8 cellular contexts compared by ENCODE assay signal in the genomic region with DNA sequence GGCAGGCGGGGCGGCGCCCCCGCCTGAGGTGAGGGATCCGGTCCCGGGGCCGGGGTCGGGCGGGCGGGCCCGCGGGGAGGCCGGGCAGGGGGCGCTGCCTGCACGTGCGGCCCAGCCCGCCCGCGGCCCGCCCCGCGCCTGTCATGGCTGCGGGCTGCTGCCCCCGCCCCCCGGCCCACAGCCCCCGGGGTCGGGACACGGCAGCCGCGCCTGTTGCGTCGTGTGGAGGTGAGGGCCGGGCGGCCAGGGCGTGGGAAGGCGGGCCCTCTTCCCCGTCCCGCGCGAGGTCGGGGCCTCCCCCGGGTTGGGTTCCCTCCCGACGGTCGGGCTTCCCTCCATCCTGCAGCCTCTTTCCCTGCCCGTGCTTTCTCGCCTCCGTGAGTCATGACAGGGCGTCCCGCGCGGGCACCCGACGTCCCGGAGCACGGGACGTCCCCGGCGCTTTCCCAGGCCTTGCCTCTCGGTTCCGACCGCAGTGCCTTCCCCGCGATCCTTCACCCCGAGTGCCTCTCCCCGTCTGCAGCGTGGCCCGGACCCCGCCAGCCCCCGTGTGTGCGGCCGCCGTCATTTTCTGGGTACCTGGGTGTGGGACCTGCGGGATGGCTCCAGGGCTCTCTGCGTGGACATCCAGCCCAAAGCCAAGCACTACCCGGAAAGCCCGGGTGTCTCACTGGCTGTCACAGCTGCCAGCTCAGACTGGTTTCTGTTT.
A peak's percentile ranks its signal among the peaks of the same experiment; 100 is the strongest.
DNase-seq lines count a peak whose midpoint lies in the region; ATAC-seq and TF ChIP-seq lines count a peak whose summit lies in the region.

No MANE protein-coding gene starts in this region.

- H3K9me3 ChIP-seq in osteoblast (ENCODE audit: low read depth, low read length), result no peaks in the 10 kb centered on the region

- no peaks in the 10 kb centered on the region for H3K27me3 ChIP-seq in osteoblast (ENCODE audit: insufficient read depth, low read length)

- peak overlapping the region; percentile 88 for H3K4me3 Mint-ChIP-seq in activated naive CD4-positive, alpha-beta T cell treated with anti-CD3 and anti-CD28 coated beads, Interleukin-2, amount 50 U/mL, for 24 hours

- in situ Hi-C loops in SK-MEL-5 (cut with HindIII; ENCODE audit: low pct_unique_long_range_greater_than_20kb, low sequenced_read_pairs), result no loop called here

- peak overlapping the region; percentile 86 for H3K4me3 ChIP-seq in osteoblast (ENCODE audit: insufficient read depth, low read length)

- H3K27ac ChIP-seq in osteoblast (ENCODE audit: low read depth, low read length), result peak overlapping the region; percentile 77
- H3K27ac ChIP-seq in temporal lobe (ENCODE audit: low read depth, low read length), result peak overlapping the region; percentile 44

- peaks cover 25% of the 10 kb centered on the region for H3K4me1 ChIP-seq in osteoblast (ENCODE audit: insufficient read depth, low read length)

- DNase-seq in GM10248 (ENCODE audit: extremely low spot score) (peak; percentile 67), SK-MEL-5 (ENCODE audit: low read depth, low spot score) (peak; percentile 19), head of caudate nucleus (peak in 41 of 42 donors; percentile 31 to 82 (median 52)), osteoblast (ENCODE audit: insufficient read length, low spot score, missing footprints) (peak; percentile 93)

- CTCF ChIA-PET in GM10248 (lab: Yijun Ruan, JAX), result interaction anchor here (1.0 kb wide), 1 partner anchor 23 kb away, joined by 3 read pairs; no protein-coding TSS in a partner anchor

- H4K20me1 ChIP-seq in osteoblast (ENCODE audit: insufficient read depth, low read length), result peaks cover 6% of the 10 kb centered on the region

- no peaks in the 10 kb centered on the region for H3K9me3 Mint-ChIP-seq in activated naive CD4-positive, alpha-beta T cell treated with anti-CD3 and anti-CD28 coated beads, Interleukin-2, amount 50 U/mL, for 24 hours

- peak overlapping the region; percentile 36 for H2AFZ ChIP-seq in osteoblast (ENCODE audit: low read length)

- H3K27ac Mint-ChIP-seq in activated naive CD4-positive, alpha-beta T cell treated with anti-CD3 and anti-CD28 coated beads, Interleukin-2, amount 50 U/mL, for 24 hours, result peak overlapping the region; percentile 95

- no peak for TF ChIP-seq CTCF in GM10248 (IDR thresholded peaks at IDR 0.05; ENCODE audit: control extremely low read depth, extremely low read depth, low read depth, missing control alignments)
- TF ChIP-seq CTCF in osteoblast (IDR thresholded peaks at IDR 0.05; ENCODE audit: extremely low read depth, low read depth, low read length), result no peak

- H3K36me3 Mint-ChIP-seq in activated naive CD4-positive, alpha-beta T cell treated with anti-CD3 and anti-CD28 coated beads, Interleukin-2, amount 50 U/mL, for 24 hours, result peaks cover 2% of the 10 kb centered on the region

- H3K27me3 Mint-ChIP-seq in activated naive CD4-positive, alpha-beta T cell treated with anti-CD3 and anti-CD28 coated beads, Interleukin-2, amount 50 U/mL, for 24 hours, result no peaks in the 10 kb centered on the region

- POLR2A ChIA-PET in GM10248 (lab: Yijun Ruan, JAX), result no interaction called here

- peaks cover 58% of the 10 kb centered on the region for H3K79me2 ChIP-seq in osteoblast (ENCODE audit: insufficient read depth, low read length)

- H3K4me2 ChIP-seq in osteoblast (ENCODE audit: insufficient read depth, low read length), result peak overlapping the region; percentile 77

- intact Hi-C loops in head of caudate nucleus (cut with DNase I), result loop anchor here (2.0 to 5.0 kb wide), 3 partner anchors 39 to 77 kb away; partner anchors contain the start of gene CHD9

- H3K36me3 ChIP-seq in osteoblast (ENCODE audit: insufficient read depth, low read length), result no peaks in the 10 kb centered on the region

- ATAC-seq in HG02759 (IDR thresholded peaks at IDR 0.05; ENCODE audit: unreplicated experiment) (peak; percentile 25), HG03045 (IDR thresholded peaks at IDR 0.05; ENCODE audit: unreplicated experiment) (no peak)

- H3K4me1 Mint-ChIP-seq in activated naive CD4-positive, alpha-beta T cell treated with anti-CD3 and anti-CD28 coated beads, Interleukin-2, amount 50 U/mL, for 24 hours, result peaks cover 12% of the 10 kb centered on the region

Comparison
In these comparisons a context has a peak if more than half of its experiments do, and no peak if none do; other contexts are left out.
1. DNase-seq: peak in every context shown above with its lines; median percentile 93 in osteoblast; 67 in GM10248; 52 in head of caudate nucleus; 19 in SK-MEL-5.